In the genomic region with DNA sequence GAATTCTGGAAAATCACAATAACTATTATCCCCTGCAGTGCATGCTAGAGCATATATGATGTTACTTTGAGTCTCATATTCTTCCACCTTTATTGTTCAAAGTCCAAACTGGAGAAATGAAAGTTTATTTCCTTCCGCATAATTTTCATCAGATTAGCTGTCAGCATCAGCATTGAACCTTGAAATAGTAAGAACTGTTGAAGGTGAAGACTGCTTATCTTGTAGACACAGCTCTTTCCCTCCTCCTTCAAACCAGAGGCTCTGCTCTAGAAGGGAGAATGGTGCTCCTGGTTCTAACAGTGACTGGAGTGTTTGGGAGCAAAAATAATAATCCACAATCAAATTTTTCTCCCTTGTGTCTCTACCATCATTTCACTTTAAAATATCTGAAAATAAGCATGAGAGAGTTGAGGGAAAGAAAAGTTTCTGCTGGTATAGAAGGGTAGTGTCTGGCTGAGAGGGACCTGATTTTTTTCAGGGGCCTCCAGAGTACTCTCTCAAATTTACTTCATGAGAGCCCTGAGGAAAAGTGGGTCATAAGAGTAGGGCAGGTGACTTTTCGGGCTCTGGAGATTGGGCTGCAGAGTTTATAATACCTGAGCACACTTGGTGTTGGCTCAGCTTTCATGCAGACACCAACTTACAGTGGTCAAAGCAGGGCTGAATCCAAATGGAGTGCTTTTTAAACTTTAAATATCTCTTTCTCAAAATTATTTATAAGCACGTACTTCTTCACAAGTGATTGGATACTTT, we compare ENCODE assay signal across 1 cellular context.
A peak's percentile ranks its signal among the peaks of the same experiment; 100 is the strongest.
TF ChIP-seq lines count a peak whose summit lies in the region.

No MANE protein-coding gene starts in this region.

TF ChIP-seq in K562, 482 proteins besides CTCF, POLR2A, EP300 and RAD21 (continued from another document):
- TF ChIP-seq, protein P1, sequence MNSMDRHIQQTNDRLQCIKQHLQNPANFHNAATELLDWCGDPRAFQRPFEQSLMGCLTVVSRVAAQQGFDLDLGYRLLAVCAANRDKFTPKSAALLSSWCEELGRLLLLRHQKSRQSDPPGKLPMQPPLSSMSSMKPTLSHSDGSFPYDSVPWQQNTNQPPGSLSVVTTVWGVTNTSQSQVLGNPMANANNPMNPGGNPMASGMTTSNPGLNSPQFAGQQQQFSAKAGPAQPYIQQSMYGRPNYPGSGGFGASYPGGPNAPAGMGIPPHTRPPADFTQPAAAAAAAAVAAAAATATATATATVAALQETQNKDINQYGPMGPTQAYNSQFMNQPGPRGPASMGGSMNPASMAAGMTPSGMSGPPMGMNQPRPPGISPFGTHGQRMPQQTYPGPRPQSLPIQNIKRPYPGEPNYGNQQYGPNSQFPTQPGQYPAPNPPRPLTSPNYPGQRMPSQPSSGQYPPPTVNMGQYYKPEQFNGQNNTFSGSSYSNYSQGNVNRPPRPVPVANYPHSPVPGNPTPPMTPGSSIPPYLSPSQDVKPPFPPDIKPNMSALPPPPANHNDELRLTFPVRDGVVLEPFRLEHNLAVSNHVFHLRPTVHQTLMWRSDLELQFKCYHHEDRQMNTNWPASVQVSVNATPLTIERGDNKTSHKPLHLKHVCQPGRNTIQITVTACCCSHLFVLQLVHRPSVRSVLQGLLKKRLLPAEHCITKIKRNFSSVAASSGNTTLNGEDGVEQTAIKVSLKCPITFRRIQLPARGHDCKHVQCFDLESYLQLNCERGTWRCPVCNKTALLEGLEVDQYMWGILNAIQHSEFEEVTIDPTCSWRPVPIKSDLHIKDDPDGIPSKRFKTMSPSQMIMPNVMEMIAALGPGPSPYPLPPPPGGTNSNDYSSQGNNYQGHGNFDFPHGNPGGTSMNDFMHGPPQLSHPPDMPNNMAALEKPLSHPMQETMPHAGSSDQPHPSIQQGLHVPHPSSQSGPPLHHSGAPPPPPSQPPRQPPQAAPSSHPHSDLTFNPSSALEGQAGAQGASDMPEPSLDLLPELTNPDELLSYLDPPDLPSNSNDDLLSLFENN (IDR thresholded peaks at IDR 0.05; ENCODE audit: low read depth in 2 of 2, low read length in 2 of 2): peak in 1 of 2 experiments; percentile 80; a peak in 1 of 4 replicates
- TF ChIP-seq CBX1 (IDR thresholded peaks at IDR 0.05; ENCODE audit: low read depth) (no peak), KLF10 (CRISPR knock-in tag; IDR thresholded peaks at IDR 0.05) (no peak)
- TF ChIP-seq, protein P2, sequence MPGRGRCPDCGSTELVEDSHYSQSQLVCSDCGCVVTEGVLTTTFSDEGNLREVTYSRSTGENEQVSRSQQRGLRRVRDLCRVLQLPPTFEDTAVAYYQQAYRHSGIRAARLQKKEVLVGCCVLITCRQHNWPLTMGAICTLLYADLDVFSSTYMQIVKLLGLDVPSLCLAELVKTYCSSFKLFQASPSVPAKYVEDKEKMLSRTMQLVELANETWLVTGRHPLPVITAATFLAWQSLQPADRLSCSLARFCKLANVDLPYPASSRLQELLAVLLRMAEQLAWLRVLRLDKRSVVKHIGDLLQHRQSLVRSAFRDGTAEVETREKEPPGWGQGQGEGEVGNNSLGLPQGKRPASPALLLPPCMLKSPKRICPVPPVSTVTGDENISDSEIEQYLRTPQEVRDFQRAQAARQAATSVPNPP (IDR thresholded peaks at IDR 0.05; ENCODE audit: borderline replicate concordance, insufficient read depth, insufficient read length): no peak
TF ChIP-seq in K562: peak in this region for 75.
